16 cellular contexts compared by ENCODE assay signal in genomic region chr16:89732142-89732917, GRCh38. TPM values are rescaled to one million over a fixed set of nuclear protein-coding genes. Genes with fewer than 3 reads are reported as not detected.
DNase-seq lines count a peak whose midpoint lies in the region; ATAC-seq, FAIRE-seq and TF ChIP-seq lines count a peak whose summit lies in the region.
"Had no signal": no experiment of that assay in that cellular context is flagged by ENCODE, and none has a peak within 500 bp of the region (broad histone marks: within the 10 kb centered on the region; RNA-seq: fewer than 3 reads in every experiment).

No MANE protein-coding gene starts in this region.

- CTCF ChIA-PET in HepG2 (lab: Yijun Ruan, JAX; ENCODE audit: low intra/inter-chr PET ratio, low total read pairs): no interaction called here

- TF ChIP-seq RAD21 in HepG2 (CRISPR knock-in tag; IDR thresholded peaks at IDR 0.05): no peak

- H3K4me1 Mint-ChIP-seq in activated naive CD8-positive, alpha-beta T cell treated with anti-CD3 and anti-CD28 coated beads, Interleukin-2, amount 10 ng/mL, durations not matched to agents 7 days and 5 days: peaks cover 19% of the 10 kb centered on the region
- peaks cover 56% of the 10 kb centered on the region for H3K4me1 Mint-ChIP-seq in stimulated activated naive CD8-positive, alpha-beta T cell treated with anti-CD3 and anti-CD28 coated beads, Interleukin-15, amount 100 ng/mL, for 72 hours

- H3K27me3 ChIP-seq in HepG2 (ENCODE audit: control insufficient read depth in 1 of 2, insufficient read depth in 2 of 2, low read length in 2 of 2) (no peaks in the 10 kb centered on the region), right lobe of liver (no peaks in the 10 kb centered on the region)
- H3K27me3 ChIP-seq: dorsolateral prefrontal cortex, Peyer's patch had no signal

- no peaks in the 10 kb centered on the region for H3K27me3 Mint-ChIP-seq in activated naive CD8-positive, alpha-beta T cell treated with anti-CD3 and anti-CD28 coated beads, Interleukin-2, amount 10 ng/mL, durations not matched to agents 7 days and 5 days
- H3K27me3 Mint-ChIP-seq in stimulated activated naive CD8-positive, alpha-beta T cell treated with anti-CD3 and anti-CD28 coated beads, Interleukin-15, amount 100 ng/mL, for 72 hours: no peaks in the 10 kb centered on the region

- H3K4me3 ChIP-seq in HepG2 (replicated peaks in 1 of 3; ENCODE audit: insufficient read depth in 1 of 3, low read depth in 2 of 3, low read length in 3 of 3) (no peak overlapping the region), right lobe of liver (no peak overlapping the region)
- H3K4me3 ChIP-seq: dorsolateral prefrontal cortex, Peyer's patch, prostate gland had no signal

- H3K79me2 ChIP-seq in HepG2 (ENCODE audit: insufficient read depth, low read length): no peaks in the 10 kb centered on the region

- POLR2A ChIA-PET in HepG2 (lab: Yijun Ruan, JAX): no interaction called here
- POLR2A ChIA-PET in activated naive CD8-positive, alpha-beta T cell treated with anti-CD3 and anti-CD28 coated beads, Interleukin-2, amount 10 ng/mL, durations not matched to agents 7 days and 5 days (lab: Charles Lee): interaction anchor here (1.0 kb wide), 1 partner anchor 8 kb away, joined by 3 read pairs; no protein-coding TSS in a partner anchor

- H3K9me3 ChIP-seq in HepG2 (ENCODE audit: low read length) (no peaks in the 10 kb centered on the region), right lobe of liver (no peaks in the 10 kb centered on the region)
- H3K9me3 ChIP-seq: Peyer's patch, prostate gland had no signal

- H3K4me2 ChIP-seq in HepG2 (ENCODE audit: low read depth, low read length): no peak overlapping the region

- intact Hi-C loops in HepG2 (cut with micrococcal nuclease; ENCODE audit: unreplicated experiment): no loop called here
- intact Hi-C loops in right lobe of liver (cut with DNase I): no loop called here

- DNase-seq in HepG2 (ENCODE audit: low spot score) (no peak), right lobe of liver (no peak), dedifferentiated amniotic fluid mesenchymal stem cell (ENCODE audit: extremely low spot score) (no peak)
- no peak for DNase-seq in activated naive CD8-positive, alpha-beta T cell treated with anti-CD3 and anti-CD28 coated beads, Interleukin-2, amount 10 ng/mL, durations not matched to agents 7 days and 5 days
- DNase-seq in stimulated activated naive CD8-positive, alpha-beta T cell treated with anti-CD3 and anti-CD28 coated beads, Interleukin-15, amount 100 ng/mL, for 72 hours: no peak
- DNase-seq: activated T-cell treated with anti-CD3 and anti-CD28 coated beads, Interleukin-2, amount 50 U/mL, for 48 hours; DMS 273 treated with DMSO at 0.1 percent for 48 hours; dorsolateral prefrontal cortex; hypothalamus; left cardiac atrium; NCI-H2029 treated with DMSO at 0.1 percent for 48 hours; NCI-H526 treated with DMSO at 0.1 percent for 48 hours; Peyer's patch; SW 1271 had no signal

- no peak overlapping the region for H2AFZ ChIP-seq in HepG2 (ENCODE audit: low read length)

- H3K4me3 Mint-ChIP-seq in activated naive CD8-positive, alpha-beta T cell treated with anti-CD3 and anti-CD28 coated beads, Interleukin-2, amount 10 ng/mL, durations not matched to agents 7 days and 5 days: no peak overlapping the region
- no peak overlapping the region for H3K4me3 Mint-ChIP-seq in stimulated activated naive CD8-positive, alpha-beta T cell treated with anti-CD3 and anti-CD28 coated beads, Interleukin-15, amount 100 ng/mL, for 72 hours

- FAIRE-seq in HepG2 (lab: Jason Lieb, UNC): no peak

- TF ChIP-seq EP300 in HepG2 (IDR thresholded peaks at IDR 0.05; ENCODE audit: low read depth in 2 of 2, low read length in 2 of 2): no peak
- TF ChIP-seq EP300 in HepG2 (CRISPR knock-in tag; IDR thresholded peaks at IDR 0.05; ENCODE audit: borderline replicate concordance): no peak

- H3K36me3 ChIP-seq in HepG2 (replicated peaks in 1 of 2; ENCODE audit: control insufficient read depth in 1 of 2, insufficient read depth in 2 of 2, low read length in 2 of 2) (peaks cover 35 to 71% of the 10 kb centered on the region in 2 experiments), right lobe of liver (peaks cover 0 to 65% (median 39%) of the 10 kb centered on the region in 4 donors)

- peaks cover 46% of the 10 kb centered on the region for H3K36me3 Mint-ChIP-seq in activated naive CD8-positive, alpha-beta T cell treated with anti-CD3 and anti-CD28 coated beads, Interleukin-2, amount 10 ng/mL, durations not matched to agents 7 days and 5 days

- ATAC-seq in HepG2 (peak; percentile 3), right lobe of liver (no peak), HG03469 (IDR thresholded peaks at IDR 0.05; ENCODE audit: unreplicated experiment) (no peak)
- no peak for ATAC-seq in activated naive CD8-positive, alpha-beta T cell treated with anti-CD3 and anti-CD28 coated beads, Interleukin-2, amount 10 ng/mL, durations not matched to agents 7 days and 5 days (ENCODE audit: low read depth)
- peak; percentile 50 for ATAC-seq in stimulated activated naive CD8-positive, alpha-beta T cell treated with anti-CD3 and anti-CD28 coated beads, Interleukin-15, amount 100 ng/mL, for 72 hours
- ATAC-seq: left cardiac atrium had no signal

- peak overlapping the region; percentile 7 for H3K27ac Mint-ChIP-seq in activated naive CD8-positive, alpha-beta T cell treated with anti-CD3 and anti-CD28 coated beads, Interleukin-2, amount 10 ng/mL, durations not matched to agents 7 days and 5 days
- peak overlapping the region in 1 of 2 donors; percentile 79 for H3K27ac Mint-ChIP-seq in stimulated activated naive CD8-positive, alpha-beta T cell treated with anti-CD3 and anti-CD28 coated beads, Interleukin-15, amount 100 ng/mL, for 72 hours

- peaks cover 21% of the 10 kb centered on the region for H3K4me1 ChIP-seq in HepG2 (ENCODE audit: insufficient read depth, low read length)
- H3K4me1 ChIP-seq in right lobe of liver: peaks cover 0 to 18% (median 6%) of the 10 kb centered on the region in 4 donors
- H3K4me1 ChIP-seq: prostate gland had no signal

- TF ChIP-seq POLR2A in HepG2 (IDR thresholded peaks at IDR 0.05; ENCODE audit: insufficient read depth in 1 of 2, low read depth in 2 of 2, low read length in 2 of 2): peak in 1 of 2 experiments; percentile 40; a peak in 1 of 4 replicates
- TF ChIP-seq POLR2A in right lobe of liver (IDR thresholded peaks at IDR 0.05): no peak

- no peak overlapping the region for H3K9ac ChIP-seq in HepG2 (ENCODE audit: insufficient read depth, low read depth, low read length)

- no TSS peak for BruUV-seq in HepG2 (replicated peaks; lab: Mats Ljungman, UMichigan)

- 91% methylated on average over 23 of the region's 24 CpGs for WGBS in HepG2 (ENCODE audit: low lambda C conversion rate)
- WGBS in right lobe of liver (ENCODE audit: insufficient coverage, low coverage, low lambda C conversion rate, missing lambda C conversion rate): 63% methylated on average over 15 of the region's 24 CpGs

- in situ Hi-C loops in HepG2 (cut with HindIII; ENCODE audit: extremely low pct_ligation_motif_present, low pct_unique_long_range_greater_than_20kb): no loop called here

- TF ChIP-seq CTCF in HepG2 (CRISPR knock-in tag; IDR thresholded peaks at IDR 0.05): no peak
- no peak for TF ChIP-seq CTCF in right lobe of liver (IDR thresholded peaks at IDR 0.05)

- H3K27ac ChIP-seq in HepG2 (ENCODE audit: extremely low read length, insufficient read depth, low read length) (no peak overlapping the region), right lobe of liver (no peak overlapping the region)
- H3K27ac ChIP-seq: Peyer's patch, prostate gland had no signal

- no peaks in the 10 kb centered on the region for H3K9me3 Mint-ChIP-seq in activated naive CD8-positive, alpha-beta T cell treated with anti-CD3 and anti-CD28 coated beads, Interleukin-2, amount 10 ng/mL, durations not matched to agents 7 days and 5 days
- H3K9me3 Mint-ChIP-seq in stimulated activated naive CD8-positive, alpha-beta T cell treated with anti-CD3 and anti-CD28 coated beads, Interleukin-15, amount 100 ng/mL, for 72 hours: no peaks in the 10 kb centered on the region

- no peaks in the 10 kb centered on the region for H4K20me1 ChIP-seq in HepG2 (ENCODE audit: insufficient read depth, low read length)

RNA-seq across cellular contexts. Expression of gene ZNF276, which starts 11.0 kb away (rescaled TPM):
- 6.8 and 17.7 TPM in 2 replicates for total RNA-seq in HepG2 (2016; rRNA removed; fragmentation: Illumina TruSeq; extraction: Trizol)
- total RNA-seq in HepG2 (2016; cell fraction: cytosol; rRNA removed; fragmentation: Illumina TruSeq; extraction: Trizol; ENCODE audit: low read depth): 4.4 and 4.7 TPM in 2 replicates
- 4.5 and 15.9 TPM in 2 replicates for total RNA-seq in HepG2 (2016; cell fraction: insoluble cytoplasmic fraction; rRNA removed; fragmentation: Illumina TruSeq; extraction: Trizol)
- 5.4 and 8.2 TPM in 2 replicates for total RNA-seq in HepG2 (2016; cell fraction: membrane; rRNA removed; fragmentation: Illumina TruSeq; extraction: Trizol)
- 22.3 and 26.8 TPM in 2 replicates for total RNA-seq in HepG2 (2016; cell fraction: nucleus; rRNA removed; fragmentation: Illumina TruSeq; extraction: Trizol)
- 18.0 and 24.3 TPM in 2 replicates for polyA plus RNA-seq in HepG2 (2011; rRNA removed)
- polyA plus RNA-seq in HepG2 (2011; cell fraction: cytosol; rRNA removed): 8.0 and 12.2 TPM in 2 replicates
- polyA plus RNA-seq in HepG2 (2011; cell fraction: nucleus; rRNA removed): 148 and 167 TPM in 2 replicates
- polyA plus RNA-seq in HepG2 (2012): 16.1 and 20.0 TPM in 2 replicates
- 2.3 and 3.4 TPM in 2 replicates for polyA plus RNA-seq in HepG2 (2016; cell fraction: cytosol; fragmentation: Illumina TruSeq; extraction: Trizol; ENCODE audit: low read depth)
- polyA plus RNA-seq in HepG2 (2016; cell fraction: insoluble cytoplasmic fraction; fragmentation: Illumina TruSeq; extraction: Trizol; ENCODE audit: low read depth): 7.0 and 9.8 TPM in 2 replicates
- 4.7 and 8.3 TPM in 2 replicates for polyA plus RNA-seq in HepG2 (2016; cell fraction: membrane; fragmentation: Illumina TruSeq; extraction: Trizol; ENCODE audit: low read depth)
- 66.1 and 72.8 TPM in 2 replicates for polyA plus RNA-seq in HepG2 (2016; cell fraction: nucleus; fragmentation: Illumina TruSeq; extraction: Trizol; ENCODE audit: insufficient read depth, low read depth)
- 14.5 and 22.1 TPM in 2 replicates for polyA minus RNA-seq in HepG2 (2011; rRNA and poly(A)+ RNA removed; ENCODE audit: low replicate concordance)
- polyA minus RNA-seq in HepG2 (2011; cell fraction: cytosol; rRNA and poly(A)+ RNA removed): 4.0 and 6.3 TPM in 2 replicates
- polyA minus RNA-seq in HepG2 (2011; cell fraction: nucleus; rRNA and poly(A)+ RNA removed): 27.8 and 28.5 TPM in 2 replicates
- total RNA-seq in right lobe of liver: 10 to 100 TPM in 2 of 6 experiments, 1 to 10 TPM in 4; 6.9 to 13.4 (median 9.1) TPM
- total RNA-seq in activated naive CD8-positive, alpha-beta T cell treated with anti-CD3 and anti-CD28 coated beads, Interleukin-2, amount 10 ng/mL, durations not matched to agents 7 days and 5 days: 100 to 1,000 TPM in 1 of 2 experiments, 10 to 100 TPM in 1; 98.0 to 107 TPM

RNA-seq across cellular contexts. Expression of gene VPS9D1, which starts 11.6 kb away (rescaled TPM):
- 3.8 and 10.1 TPM in 2 replicates for total RNA-seq in HepG2 (2016; rRNA removed; fragmentation: Illumina TruSeq; extraction: Trizol)
- 2.4 and 3.2 TPM in 2 replicates for total RNA-seq in HepG2 (2016; cell fraction: cytosol; rRNA removed; fragmentation: Illumina TruSeq; extraction: Trizol; ENCODE audit: low read depth)
- total RNA-seq in HepG2 (2016; cell fraction: insoluble cytoplasmic fraction; rRNA removed; fragmentation: Illumina TruSeq; extraction: Trizol): 4.2 and 9.2 TPM in 2 replicates
- 5.2 and 6.8 TPM in 2 replicates for total RNA-seq in HepG2 (2016; cell fraction: membrane; rRNA removed; fragmentation: Illumina TruSeq; extraction: Trizol)
- total RNA-seq in HepG2 (2016; cell fraction: nucleus; rRNA removed; fragmentation: Illumina TruSeq; extraction: Trizol): 13.1 and 15.5 TPM in 2 replicates
- 13.2 and 18.6 TPM in 2 replicates for polyA plus RNA-seq in HepG2 (2011; rRNA removed)
- 4.5 and 5.7 TPM in 2 replicates for polyA plus RNA-seq in HepG2 (2011; cell fraction: cytosol; rRNA removed)
- polyA plus RNA-seq in HepG2 (2011; cell fraction: nucleus; rRNA removed): 111 and 130 TPM in 2 replicates
- 7.5 and 10.0 TPM in 2 replicates for polyA plus RNA-seq in HepG2 (2012)
- 2.5 and 3.3 TPM in 2 replicates for polyA plus RNA-seq in HepG2 (2016; cell fraction: cytosol; fragmentation: Illumina TruSeq; extraction: Trizol; ENCODE audit: low read depth)
- polyA plus RNA-seq in HepG2 (2016; cell fraction: insoluble cytoplasmic fraction; fragmentation: Illumina TruSeq; extraction: Trizol; ENCODE audit: low read depth): 4.6 and 6.5 TPM in 2 replicates
- 5.7 and 6.3 TPM in 2 replicates for polyA plus RNA-seq in HepG2 (2016; cell fraction: membrane; fragmentation: Illumina TruSeq; extraction: Trizol; ENCODE audit: low read depth)
- polyA plus RNA-seq in HepG2 (2016; cell fraction: nucleus; fragmentation: Illumina TruSeq; extraction: Trizol; ENCODE audit: insufficient read depth, low read depth): 51.9 and 55.4 TPM in 2 replicates
- polyA minus RNA-seq in HepG2 (2011; rRNA and poly(A)+ RNA removed; ENCODE audit: low replicate concordance): 4.4 and 8.1 TPM in 2 replicates
- 2.2 and 5.0 TPM in 2 replicates for polyA minus RNA-seq in HepG2 (2011; cell fraction: cytosol; rRNA and poly(A)+ RNA removed)
- polyA minus RNA-seq in HepG2 (2011; cell fraction: nucleus; rRNA and poly(A)+ RNA removed): 6.8 and 7.5 TPM in 2 replicates
- total RNA-seq in right lobe of liver: 10 to 100 TPM in 3 of 6 experiments, 1 to 10 TPM in 3; 5.6 to 12.4 (median 9.4) TPM
- total RNA-seq in activated naive CD8-positive, alpha-beta T cell treated with anti-CD3 and anti-CD28 coated beads, Interleukin-2, amount 10 ng/mL, durations not matched to agents 7 days and 5 days: 10 to 100 TPM; 10.3 to 12.8 TPM

RNA-seq across cellular contexts. Expression of gene SPATA2L, which starts 30.8 kb away (rescaled TPM):
- 17.0 and 20.7 TPM in 2 replicates for total RNA-seq in HepG2 (2016; rRNA removed; fragmentation: Illumina TruSeq; extraction: Trizol)
- 5.1 and 5.8 TPM in 2 replicates for total RNA-seq in HepG2 (2016; cell fraction: cytosol; rRNA removed; fragmentation: Illumina TruSeq; extraction: Trizol; ENCODE audit: low read depth)
- 16.3 and 20.7 TPM in 2 replicates for total RNA-seq in HepG2 (2016; cell fraction: insoluble cytoplasmic fraction; rRNA removed; fragmentation: Illumina TruSeq; extraction: Trizol)
- 12.5 and 13.4 TPM in 2 replicates for total RNA-seq in HepG2 (2016; cell fraction: membrane; rRNA removed; fragmentation: Illumina TruSeq; extraction: Trizol)
- total RNA-seq in HepG2 (2016; cell fraction: nucleus; rRNA removed; fragmentation: Illumina TruSeq; extraction: Trizol): 9.5 and 13.5 TPM in 2 replicates
- 9.1 and 11.8 TPM in 2 replicates for polyA plus RNA-seq in HepG2 (2011; rRNA removed)
- polyA plus RNA-seq in HepG2 (2011; cell fraction: cytosol; rRNA removed): 13.4 and 23.3 TPM in 2 replicates
- polyA plus RNA-seq in HepG2 (2011; cell fraction: nucleus; rRNA removed): 26.3 and 28.3 TPM in 2 replicates
- polyA plus RNA-seq in HepG2 (2012): 6.8 and 12.5 TPM in 2 replicates
- polyA plus RNA-seq in HepG2 (2016; cell fraction: cytosol; fragmentation: Illumina TruSeq; extraction: Trizol; ENCODE audit: low read depth): 3.0 and 3.1 TPM in 2 replicates
- polyA plus RNA-seq in HepG2 (2016; cell fraction: insoluble cytoplasmic fraction; fragmentation: Illumina TruSeq; extraction: Trizol; ENCODE audit: low read depth): 13.3 and 14.0 TPM in 2 replicates
- polyA plus RNA-seq in HepG2 (2016; cell fraction: membrane; fragmentation: Illumina TruSeq; extraction: Trizol; ENCODE audit: low read depth): 5.3 and 7.7 TPM in 2 replicates
- 14.9 and 15.5 TPM in 2 replicates for polyA plus RNA-seq in HepG2 (2016; cell fraction: nucleus; fragmentation: Illumina TruSeq; extraction: Trizol; ENCODE audit: insufficient read depth, low read depth)
- polyA minus RNA-seq in HepG2 (2011; rRNA and poly(A)+ RNA removed; ENCODE audit: low replicate concordance): 3.5 and 31.4 TPM in 2 replicates
- polyA minus RNA-seq in HepG2 (2011; cell fraction: cytosol; rRNA and poly(A)+ RNA removed): 16.7 and 20.7 TPM in 2 replicates
- polyA minus RNA-seq in HepG2 (2011; cell fraction: nucleus; rRNA and poly(A)+ RNA removed): 8.8 and 8.9 TPM in 2 replicates
- 10 to 100 TPM in 3 of 6 experiments, 1 to 10 TPM in 3; 5.6 to 17.9 (median 11.2) TPM for total RNA-seq in right lobe of liver
- 1 to 10 TPM; 7.6 to 8.0 TPM for total RNA-seq in activated naive CD8-positive, alpha-beta T cell treated with anti-CD3 and anti-CD28 coated beads, Interleukin-2, amount 10 ng/mL, durations not matched to agents 7 days and 5 days

RNA-seq across cellular contexts. Expression of gene CDK10, which starts 45.8 kb away (rescaled TPM):
- 1.2 and 2.5 TPM in 2 replicates for total RNA-seq in HepG2 (2016; rRNA removed; fragmentation: Illumina TruSeq; extraction: Trizol)
- 4.2 and 5.8 TPM in 2 replicates for total RNA-seq in HepG2 (2016; cell fraction: cytosol; rRNA removed; fragmentation: Illumina TruSeq; extraction: Trizol; ENCODE audit: low read depth)
- total RNA-seq in HepG2 (2016; cell fraction: insoluble cytoplasmic fraction; rRNA removed; fragmentation: Illumina TruSeq; extraction: Trizol): 1.4 and 2.6 TPM in 2 replicates
- total RNA-seq in HepG2 (2016; cell fraction: membrane; rRNA removed; fragmentation: Illumina TruSeq; extraction: Trizol): 3.5 TPM in 2 replicates
- 2.4 and 3.5 TPM in 2 replicates for total RNA-seq in HepG2 (2016; cell fraction: nucleus; rRNA removed; fragmentation: Illumina TruSeq; extraction: Trizol)
- polyA plus RNA-seq in HepG2 (2011; rRNA removed): 3.9 and 4.3 TPM in 2 replicates
- 1.5 and 2.1 TPM in 2 replicates for polyA plus RNA-seq in HepG2 (2011; cell fraction: cytosol; rRNA removed)
- polyA plus RNA-seq in HepG2 (2011; cell fraction: nucleus; rRNA removed): 28.1 and 29.8 TPM in 2 replicates
- polyA plus RNA-seq in HepG2 (2012): 2.7 and 6.1 TPM in 2 replicates
- 1.1 TPM in 2 replicates for polyA plus RNA-seq in HepG2 (2016; cell fraction: cytosol; fragmentation: Illumina TruSeq; extraction: Trizol; ENCODE audit: low read depth)
- 1.1 and 1.2 TPM in 2 replicates for polyA plus RNA-seq in HepG2 (2016; cell fraction: insoluble cytoplasmic fraction; fragmentation: Illumina TruSeq; extraction: Trizol; ENCODE audit: low read depth)
- polyA plus RNA-seq in HepG2 (2016; cell fraction: membrane; fragmentation: Illumina TruSeq; extraction: Trizol; ENCODE audit: low read depth): 1.0 and 1.2 TPM in 2 replicates
- polyA plus RNA-seq in HepG2 (2016; cell fraction: nucleus; fragmentation: Illumina TruSeq; extraction: Trizol; ENCODE audit: insufficient read depth, low read depth): 11.0 and 12.6 TPM in 2 replicates
- 2.9 and 43.1 TPM in 2 replicates for polyA minus RNA-seq in HepG2 (2011; rRNA and poly(A)+ RNA removed; ENCODE audit: low replicate concordance)
- polyA minus RNA-seq in HepG2 (2011; cell fraction: cytosol; rRNA and poly(A)+ RNA removed): 1.6 and 2.8 TPM in 2 replicates
- polyA minus RNA-seq in HepG2 (2011; cell fraction: nucleus; rRNA and poly(A)+ RNA removed): 4.5 and 5.8 TPM in 2 replicates
- 10 to 100 TPM; 35.0 to 72.2 (median 53.7) TPM for total RNA-seq in right lobe of liver
- total RNA-seq in activated naive CD8-positive, alpha-beta T cell treated with anti-CD3 and anti-CD28 coated beads, Interleukin-2, amount 10 ng/mL, durations not matched to agents 7 days and 5 days: 100 to 1,000 TPM; 103 to 104 TPM

Comparison
In these comparisons a context has a peak if more than half of its experiments do, and no peak if none do; other contexts are left out.
1. ATAC-seq: peak in HepG2 (single experiment) and stimulated activated naive CD8-positive, alpha-beta T cell treated with anti-CD3 and anti-CD28 coated beads, Interleukin-15, amount 100 ng/mL, for 72 hours (single experiment); none in right lobe of liver (0 of 4), activated naive CD8-positive, alpha-beta T cell treated with anti-CD3 and anti-CD28 coated beads, Interleukin-2, amount 10 ng/mL, durations not matched to agents 7 days and 5 days (single experiment) and HG03469 (single experiment).